15 cellular contexts compared by ENCODE assay signal in the genomic region with DNA sequence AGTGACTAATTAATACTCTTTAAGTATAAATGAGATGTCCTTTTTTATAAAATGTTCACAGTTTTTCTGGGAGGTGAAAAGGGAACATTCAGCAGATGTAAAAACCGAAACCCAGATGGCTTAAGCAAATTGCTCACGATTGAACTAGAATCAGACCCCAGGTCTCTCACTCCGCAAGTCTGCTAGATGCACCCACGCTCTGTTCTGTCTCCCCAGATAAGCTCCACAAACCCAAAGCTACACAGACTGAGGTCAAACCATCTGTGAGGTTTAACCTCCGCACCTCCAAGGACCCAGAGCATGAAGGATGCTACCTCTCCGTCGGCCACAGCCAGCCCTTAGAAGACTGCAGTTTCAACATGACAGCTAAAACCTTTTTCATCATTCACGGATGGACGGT.
"Had no signal": no experiment of that assay in that cellular context is flagged by ENCODE, and none has a peak within 500 bp of the region (broad histone marks: within the 10 kb centered on the region; RNA-seq: fewer than 3 reads in every experiment).

No MANE protein-coding gene starts in this region.

- H3K27ac Mint-ChIP-seq: activated B cell treated with CpG ODN at 0.5 μM for 24 hours; activated CD8-positive, alpha-beta T cell treated with anti-CD3 and anti-CD28 coated beads for 36 hours; activated naive CD4-positive, alpha-beta T cell treated with anti-CD3 and anti-CD28 coated beads, Interleukin-2, amount 50 U/mL, for 24 hours; natural killer cell treated with Interleukin-12 subunit alpha and Interleukin-12 subunit beta and Interleukin-15 and Interleukin-18, amount 100 ng/mL, for 72 hours; stimulated activated naive CD8-positive, alpha-beta T cell treated with anti-CD3 and anti-CD28 coated beads, Interleukin-15, Interleukin-2, amounts not matched to agents 100 ng/mL and 50 ng/mL, for 24 hours had no signal

- H3K9me3 ChIP-seq: adrenal gland, colonic mucosa, esophagus squamous epithelium, suprapubic skin, upper lobe of right lung had no signal

- H3K9me3 Mint-ChIP-seq: activated B cell treated with CpG ODN at 0.5 μM for 24 hours; activated CD8-positive, alpha-beta T cell treated with anti-CD3 and anti-CD28 coated beads for 36 hours; activated naive CD4-positive, alpha-beta T cell treated with anti-CD3 and anti-CD28 coated beads, Interleukin-2, amount 50 U/mL, for 24 hours; activated T-cell treated with anti-CD3 and anti-CD28 coated beads, Interleukin-2, amount 50 U/mL, for 4 hours; natural killer cell treated with Interleukin-12 subunit alpha and Interleukin-12 subunit beta and Interleukin-15 and Interleukin-18, amount 100 ng/mL, for 72 hours; stimulated activated naive CD8-positive, alpha-beta T cell treated with anti-CD3 and anti-CD28 coated beads, Interleukin-15, Interleukin-2, amounts not matched to agents 100 ng/mL and 50 ng/mL, for 24 hours had no signal

- H3K4me3 ChIP-seq: adrenal gland, esophagus squamous epithelium, suprapubic skin, upper lobe of right lung had no signal

- H3K36me3 Mint-ChIP-seq: activated naive CD4-positive, alpha-beta T cell treated with anti-CD3 and anti-CD28 coated beads, Interleukin-2, amount 50 U/mL, for 24 hours; natural killer cell treated with Interleukin-12 subunit alpha and Interleukin-12 subunit beta and Interleukin-15 and Interleukin-18, amount 100 ng/mL, for 72 hours had no signal

- ATAC-seq: activated CD8-positive, alpha-beta T cell treated with anti-CD3 and anti-CD28 coated beads for 36 hours; activated T-cell treated with anti-CD3 and anti-CD28 coated beads, Interleukin-2, amount 50 U/mL, for 4 hours; natural killer cell treated with Interleukin-12 subunit alpha and Interleukin-12 subunit beta and Interleukin-15 and Interleukin-18, amount 100 ng/mL, for 72 hours; upper lobe of right lung had no signal

- H3K36me3 ChIP-seq: adrenal gland, colonic mucosa, esophagus squamous epithelium, suprapubic skin, upper lobe of right lung had no signal

- H3K27me3 ChIP-seq: colonic mucosa had no signal

- DNase-seq: activated B cell treated with CpG ODN at 0.5 μM for 24 hours; activated CD4-positive, alpha-beta T cell treated with anti-CD3 and anti-CD28 coated beads for 48 hours; activated CD8-positive, alpha-beta T cell treated with anti-CD3 and anti-CD28 coated beads for 36 hours; activated effector memory CD4-positive, alpha-beta T cell treated with Interleukin-2 at 50 U/mL for 16 hours; activated T-cell treated with anti-CD3 and anti-CD28 coated beads, Interleukin-2, amount 50 U/mL, for 4 hours; colonic mucosa; esophagus squamous epithelium; mammary epithelial cell; T-helper 2 cell; upper lobe of right lung had no signal

- H3K4me3 Mint-ChIP-seq: activated B cell treated with CpG ODN at 0.5 μM for 24 hours; activated CD8-positive, alpha-beta T cell treated with anti-CD3 and anti-CD28 coated beads for 36 hours; activated naive CD4-positive, alpha-beta T cell treated with anti-CD3 and anti-CD28 coated beads, Interleukin-2, amount 50 U/mL, for 24 hours; activated T-cell treated with anti-CD3 and anti-CD28 coated beads, Interleukin-2, amount 50 U/mL, for 4 hours; natural killer cell treated with Interleukin-12 subunit alpha and Interleukin-12 subunit beta and Interleukin-15 and Interleukin-18, amount 100 ng/mL, for 72 hours; stimulated activated naive CD8-positive, alpha-beta T cell treated with anti-CD3 and anti-CD28 coated beads, Interleukin-15, Interleukin-2, amounts not matched to agents 100 ng/mL and 50 ng/mL, for 24 hours had no signal

- H3K27ac ChIP-seq: adrenal gland, colonic mucosa, esophagus squamous epithelium, suprapubic skin, upper lobe of right lung had no signal
